In genomic region chr16:30875881-30876791, GRCh38 we compare ENCODE assay signal across 8 cellular contexts. TPM values are rescaled to one million over a fixed set of nuclear protein-coding genes. Genes with fewer than 3 reads are reported as not detected.
DNase-seq lines count a peak whose midpoint lies in the region; ATAC-seq and TF ChIP-seq lines count a peak whose summit lies in the region.

No MANE protein-coding gene starts in this region.

- no peaks in the 10 kb centered on the region for H3K27me3 Mint-ChIP-seq in progenitor cell of endocrine pancreas

- peaks cover 9% of the 10 kb centered on the region for H3K36me3 Mint-ChIP-seq in progenitor cell of endocrine pancreas (ENCODE audit: insufficient read depth)

- H3K9me3 ChIP-seq in fibroblast of lung (ENCODE audit: control insufficient read depth, insufficient read depth, low read depth, low read length) = no peaks in the 10 kb centered on the region

- no peak for TF ChIP-seq POLR2A in erythroblast (IDR thresholded peaks at IDR 0.05; ENCODE audit: low read length)

- H3K27me3 ChIP-seq in fibroblast of lung (ENCODE audit: control insufficient read depth, insufficient read depth, low read length) = no peaks in the 10 kb centered on the region

- peak overlapping the region; percentile 99 for H3K27ac Mint-ChIP-seq in progenitor cell of endocrine pancreas

- peak overlapping the region; percentile 87 for H3K4me2 ChIP-seq in fibroblast of lung (ENCODE audit: extremely low read depth, insufficient read depth, low read length)

- peaks cover 10% of the 10 kb centered on the region for H3K79me2 ChIP-seq in fibroblast of lung (ENCODE audit: control insufficient read depth, insufficient read depth, low read length)

- peaks cover 7% of the 10 kb centered on the region for H3K4me1 ChIP-seq in fibroblast of lung (ENCODE audit: control insufficient read depth, extremely low read depth, insufficient read depth, low read length)

- no peak for ATAC-seq in HG03095 (IDR thresholded peaks at IDR 0.05; ENCODE audit: unreplicated experiment)

- peak overlapping the region; percentile 74 for H3K9ac ChIP-seq in fibroblast of lung (ENCODE audit: insufficient read depth, low read length)

- no peaks in the 10 kb centered on the region for H3K9me3 Mint-ChIP-seq in progenitor cell of endocrine pancreas (ENCODE audit: low read depth)

- TF ChIP-seq CTCF in fibroblast of lung (conservative IDR thresholded peaks at IDR 0.05 in 1 of 2, IDR thresholded peaks at IDR 0.05 in 1 of 2; ENCODE audit: low read depth in 1 of 2, low read length in 2 of 2) = no peak
- TF ChIP-seq CTCF in progenitor cell of endocrine pancreas (IDR thresholded peaks at IDR 0.05; ENCODE audit: unreplicated experiment) = no peak

- H2AFZ ChIP-seq in fibroblast of lung (ENCODE audit: low read length) = peak overlapping the region; percentile 18

- H3K36me3 ChIP-seq in fibroblast of lung (ENCODE audit: control insufficient read depth, insufficient read depth, low read length) = peaks cover 2% of the 10 kb centered on the region

- H3K4me3 ChIP-seq in fibroblast of lung (replicated peaks in 1 of 4; ENCODE audit: control extremely low read depth in 1 of 4, insufficient read depth in 1 of 4, low read depth in 3 of 4, low read length in 4 of 4) = peak overlapping the region; percentile 50 to 90 (median 78)

- peak overlapping the region; percentile 93 for H3K4me3 Mint-ChIP-seq in progenitor cell of endocrine pancreas (ENCODE audit: low read depth)

- peak overlapping the region; percentile 77 for H3K27ac ChIP-seq in fibroblast of lung (ENCODE audit: insufficient read depth, low read length)

- no peaks in the 10 kb centered on the region for H4K20me1 ChIP-seq in fibroblast of lung (ENCODE audit: control insufficient read depth, extremely low read depth, insufficient read depth, low read length)

- H3K4me1 Mint-ChIP-seq in progenitor cell of endocrine pancreas (ENCODE audit: low read depth) = peaks cover 13% of the 10 kb centered on the region

- DNase-seq in stimulated activated CD4-positive, alpha-beta T cell treated with anti-CD3 and anti-CD28 coated beads, Interleukin-4, amount 100 ng/mL, for 24 hours = peak; percentile 29
- DNase-seq in stimulated activated CD4-positive, alpha-beta T cell treated with anti-CD3 and anti-CD28 coated beads, Interleukin-12 subunit alpha, Interleukin-12 subunit beta, amount 100 ng/mL, for 4 hours = no peak
- DNase-seq in LHCN-M2 (ENCODE audit: low read depth) (peak; percentile 29), fibroblast of lung (ENCODE audit: low read depth in 2 of 2) (peak in 1 of 2 donors; percentile 39), progenitor cell of endocrine pancreas (ENCODE audit: low spot score, unreplicated experiment) (no peak), erythroblast (lab: John Stamatoyannopoulos, UW) (no peak)
- peak; percentile 33 to 38 for DNase-seq in activated CD4-positive, alpha-beta T cell treated with anti-CD3 and anti-CD28 coated beads, Interleukin-2, amount 50 U/mL, for 48 hours

RNA-seq across cellular contexts. Expression of gene BCL7C, which starts 17.7 kb away (rescaled TPM):
- 71.5 and 74.5 TPM in 2 replicates for total RNA-seq in LHCN-M2 (2014; rRNA removed)
- polyA plus RNA-seq in LHCN-M2 (2012) = 57.9 TPM
- total RNA-seq in fibroblast of lung = 28.2 and 31.3 TPM in 2 replicates
- polyA plus RNA-seq in fibroblast of lung = 24.8 and 25.6 TPM in 2 replicates
- 31.0 and 45.2 TPM in 2 replicates for polyA plus RNA-seq in fibroblast of lung (2012)
- polyA minus RNA-seq in fibroblast of lung (ENCODE audit: low replicate concordance) = 5.8 and 9.5 TPM in 2 replicates
- 33.2 and 34.2 TPM in 2 replicates for total RNA-seq in progenitor cell of endocrine pancreas

RNA-seq across cellular contexts. Expression of gene CTF1, which starts 20.3 kb away (rescaled TPM):
- total RNA-seq in LHCN-M2 (2014; rRNA removed) = 2.5 and 4.1 TPM in 2 replicates
- polyA plus RNA-seq in LHCN-M2 (2012) = 13.3 TPM
- total RNA-seq in fibroblast of lung = 1.8 and 5.3 TPM in 2 replicates
- 8.8 and 9.8 TPM in 2 replicates for polyA plus RNA-seq in fibroblast of lung
- 9.3 and 10.5 TPM in 2 replicates for polyA plus RNA-seq in fibroblast of lung (2012)
- 19.1 and 31.8 TPM in 2 replicates for polyA minus RNA-seq in fibroblast of lung (ENCODE audit: low replicate concordance)
- 4.5 and 5.1 TPM in 2 replicates for total RNA-seq in progenitor cell of endocrine pancreas

RNA-seq across cellular contexts. Expression of gene FBXL19, which starts 47.2 kb away (rescaled TPM):
- 28.6 and 33.2 TPM in 2 replicates for total RNA-seq in LHCN-M2 (2014; rRNA removed)
- polyA plus RNA-seq in LHCN-M2 (2012) = 13.8 TPM
- total RNA-seq in fibroblast of lung = 13.1 and 14.5 TPM in 2 replicates
- polyA plus RNA-seq in fibroblast of lung = 3.1 and 3.9 TPM in 2 replicates
- 9.6 and 12.5 TPM in 2 replicates for polyA plus RNA-seq in fibroblast of lung (2012)
- polyA minus RNA-seq in fibroblast of lung (ENCODE audit: low replicate concordance) = 6.6 and 7.8 TPM in 2 replicates
- 65.6 and 66.8 TPM in 2 replicates for total RNA-seq in progenitor cell of endocrine pancreas

Comparison
In these comparisons a context has a peak if more than half of its experiments do, and no peak if none do; other contexts are left out.
1. DNase-seq: peak in stimulated activated CD4-positive, alpha-beta T cell treated with anti-CD3 and anti-CD28 coated beads, Interleukin-4, amount 100 ng/mL, for 24 hours (single experiment), LHCN-M2 (single experiment) and activated CD4-positive, alpha-beta T cell treated with anti-CD3 and anti-CD28 coated beads, Interleukin-2, amount 50 U/mL, for 48 hours (2 of 2); none in stimulated activated CD4-positive, alpha-beta T cell treated with anti-CD3 and anti-CD28 coated beads, Interleukin-12 subunit alpha, Interleukin-12 subunit beta, amount 100 ng/mL, for 4 hours (single experiment), progenitor cell of endocrine pancreas (single experiment) and erythroblast (0 of 2).